Comparison of ENCODE assay signal across 1 cellular context in genomic region chr4:8267077-8267476, GRCh38.
TF ChIP-seq lines count a peak whose summit lies in the region.

No MANE protein-coding gene starts in this region.

TF ChIP-seq in GM23338, 12 proteins besides CTCF, POLR2A, EP300 and RAD21 (continued from another document):
- TF ChIP-seq ZNF462 (CRISPR knock-in tag; IDR thresholded peaks at IDR 0.05) (no peak), POLR2AphosphoS5 (IDR thresholded peaks at IDR 0.05; ENCODE audit: low read depth) (no peak), JUNB (IDR thresholded peaks at IDR 0.05; ENCODE audit: unreplicated experiment) (no peak), EZH2phosphoT487 (IDR thresholded peaks at IDR 0.05; ENCODE audit: unreplicated experiment) (no peak), ZNF331 (CRISPR knock-in tag; IDR thresholded peaks at IDR 0.05; ENCODE audit: low read depth) (no peak), ZNF114 (CRISPR knock-in tag; IDR thresholded peaks at IDR 0.05) (no peak), STAT1 (IDR thresholded peaks at IDR 0.05; ENCODE audit: unreplicated experiment) (no peak), CREB1 (CRISPR knock-in tag; IDR thresholded peaks at IDR 0.05; ENCODE audit: low read depth) (no peak)
- TF ChIP-seq, protein P1, sequence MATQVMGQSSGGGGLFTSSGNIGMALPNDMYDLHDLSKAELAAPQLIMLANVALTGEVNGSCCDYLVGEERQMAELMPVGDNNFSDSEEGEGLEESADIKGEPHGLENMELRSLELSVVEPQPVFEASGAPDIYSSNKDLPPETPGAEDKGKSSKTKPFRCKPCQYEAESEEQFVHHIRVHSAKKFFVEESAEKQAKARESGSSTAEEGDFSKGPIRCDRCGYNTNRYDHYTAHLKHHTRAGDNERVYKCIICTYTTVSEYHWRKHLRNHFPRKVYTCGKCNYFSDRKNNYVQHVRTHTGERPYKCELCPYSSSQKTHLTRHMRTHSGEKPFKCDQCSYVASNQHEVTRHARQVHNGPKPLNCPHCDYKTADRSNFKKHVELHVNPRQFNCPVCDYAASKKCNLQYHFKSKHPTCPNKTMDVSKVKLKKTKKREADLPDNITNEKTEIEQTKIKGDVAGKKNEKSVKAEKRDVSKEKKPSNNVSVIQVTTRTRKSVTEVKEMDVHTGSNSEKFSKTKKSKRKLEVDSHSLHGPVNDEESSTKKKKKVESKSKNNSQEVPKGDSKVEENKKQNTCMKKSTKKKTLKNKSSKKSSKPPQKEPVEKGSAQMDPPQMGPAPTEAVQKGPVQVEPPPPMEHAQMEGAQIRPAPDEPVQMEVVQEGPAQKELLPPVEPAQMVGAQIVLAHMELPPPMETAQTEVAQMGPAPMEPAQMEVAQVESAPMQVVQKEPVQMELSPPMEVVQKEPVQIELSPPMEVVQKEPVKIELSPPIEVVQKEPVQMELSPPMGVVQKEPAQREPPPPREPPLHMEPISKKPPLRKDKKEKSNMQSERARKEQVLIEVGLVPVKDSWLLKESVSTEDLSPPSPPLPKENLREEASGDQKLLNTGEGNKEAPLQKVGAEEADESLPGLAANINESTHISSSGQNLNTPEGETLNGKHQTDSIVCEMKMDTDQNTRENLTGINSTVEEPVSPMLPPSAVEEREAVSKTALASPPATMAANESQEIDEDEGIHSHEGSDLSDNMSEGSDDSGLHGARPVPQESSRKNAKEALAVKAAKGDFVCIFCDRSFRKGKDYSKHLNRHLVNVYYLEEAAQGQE (IDR thresholded peaks at IDR 0.05; ENCODE audit: unreplicated experiment) = no peak
